ENCODE assay signal across 8 cellular contexts in genomic region chr6:136249811-136250685, GRCh38. TPM values are rescaled to one million over a fixed set of nuclear protein-coding genes. Genes with fewer than 3 reads are reported as not detected.
A peak's percentile ranks its signal among the peaks of the same experiment; 100 is the strongest.
DNase-seq lines count a peak whose midpoint lies in the region; ATAC-seq and TF ChIP-seq lines count a peak whose summit lies in the region.

MTFR2 (minus strand) TSS chr6:136250311; CDS start chr6:136249099, 1,212 bp downstream.

- TF ChIP-seq CTCF in BJ (IDR thresholded peaks at IDR 0.05; ENCODE audit: insufficient read depth, low read depth, low read length) (no peak), choroid plexus epithelial cell (conservative IDR thresholded peaks at IDR 0.05; ENCODE audit: low read depth, low read length) (no peak), kidney epithelial cell (IDR thresholded peaks at IDR 0.05; ENCODE audit: insufficient read depth, low read length, poor library complexity, severe bottlenecking) (no peak)

- peak within 1 kb of the TSS; percentile 60 for H3K4me3 ChIP-seq in BJ (ENCODE audit: low read depth, low read length)
- H3K4me3 ChIP-seq in choroid plexus epithelial cell (ENCODE audit: low read depth, low read length) = peak within 1 kb of the TSS; percentile 93
- H3K4me3 ChIP-seq in kidney epithelial cell (ENCODE audit: low read depth, low read length) = peak within 1 kb of the TSS; percentile 75

- CTCF ChIA-PET in BJ (lab: Yijun Ruan, JAX) = interaction anchor here (0.6 to 2.5 kb wide), 4 partner anchors 24 to 714 kb away, joined by 3 to 10 read pairs (median 4); partner anchors contain the start of gene MAP3K5

- H3K36me3 ChIP-seq in BJ (ENCODE audit: control insufficient read depth, insufficient read depth, low read length) = no peaks in the 10 kb centered on the region
- no peaks in the 10 kb centered on the region for H3K36me3 ChIP-seq in kidney epithelial cell (ENCODE audit: control insufficient read depth, insufficient read depth, low read length)

- ATAC-seq in HG03457 (IDR thresholded peaks at IDR 0.05; ENCODE audit: unreplicated experiment) = peak; percentile 97

- POLR2A ChIA-PET in BJ (lab: Charles Lee) = interaction anchor here (0.5 to 0.7 kb wide), 4 partner anchors 40 to 711 kb away, joined by 3 to 9 read pairs (median 3); partner anchors contain the start of gene BCLAF1

- no peaks in the 10 kb centered on the region for H3K27me3 ChIP-seq in BJ (ENCODE audit: control insufficient read depth, insufficient read depth, low read length)
- no peaks in the 10 kb centered on the region for H3K27me3 ChIP-seq in kidney epithelial cell (ENCODE audit: control insufficient read depth, insufficient read depth, low read length)

- peak; percentile 97 for DNase-seq in BJ (ENCODE audit: low read depth)
- DNase-seq in GM19240 (ENCODE audit: insufficient read length, low spot score) = peak; percentile 79
- DNase-seq in NCI-H524 (lab: John Stamatoyannopoulos, UW) = peak; percentile 99 to 100
- DNase-seq in activated CD4-positive, alpha-beta T cell treated with anti-CD3 and anti-CD28 coated beads for 24 hours (ENCODE audit: low read depth in 2 of 2) = peak; percentile 82 to 84
- peak; percentile 100 for DNase-seq in choroid plexus epithelial cell (ENCODE audit: low read depth)
- peak; percentile 99 for DNase-seq in kidney epithelial cell (ENCODE audit: low read depth)
- peak; percentile 88 to 90 for DNase-seq in stimulated activated CD4-positive, alpha-beta T cell treated with anti-CD3 and anti-CD28 coated beads, Interleukin-15, amount 100 ng/mL, for 48 hours (ENCODE audit: low read depth in 2 of 2)

RNA-seq across cellular contexts. Expression of gene MTFR2, which starts in this region (rescaled TPM):
- polyA plus RNA-seq in BJ (2011; rRNA removed) = 5.5 and 6.1 TPM in 2 replicates
- 4.2 and 4.9 TPM in 2 replicates for polyA minus RNA-seq in BJ (2011; rRNA and poly(A)+ RNA removed)
- total RNA-seq in kidney epithelial cell = 1.6 and 4.6 TPM in 2 replicates

Comparison
In these comparisons a context has a peak if more than half of its experiments do, and no peak if none do; other contexts are left out.
1. Peak in every context shown above with its lines: DNase-seq, ATAC-seq and H3K4me3 ChIP-seq.